8 cellular contexts compared by ENCODE assay signal in the genomic region with DNA sequence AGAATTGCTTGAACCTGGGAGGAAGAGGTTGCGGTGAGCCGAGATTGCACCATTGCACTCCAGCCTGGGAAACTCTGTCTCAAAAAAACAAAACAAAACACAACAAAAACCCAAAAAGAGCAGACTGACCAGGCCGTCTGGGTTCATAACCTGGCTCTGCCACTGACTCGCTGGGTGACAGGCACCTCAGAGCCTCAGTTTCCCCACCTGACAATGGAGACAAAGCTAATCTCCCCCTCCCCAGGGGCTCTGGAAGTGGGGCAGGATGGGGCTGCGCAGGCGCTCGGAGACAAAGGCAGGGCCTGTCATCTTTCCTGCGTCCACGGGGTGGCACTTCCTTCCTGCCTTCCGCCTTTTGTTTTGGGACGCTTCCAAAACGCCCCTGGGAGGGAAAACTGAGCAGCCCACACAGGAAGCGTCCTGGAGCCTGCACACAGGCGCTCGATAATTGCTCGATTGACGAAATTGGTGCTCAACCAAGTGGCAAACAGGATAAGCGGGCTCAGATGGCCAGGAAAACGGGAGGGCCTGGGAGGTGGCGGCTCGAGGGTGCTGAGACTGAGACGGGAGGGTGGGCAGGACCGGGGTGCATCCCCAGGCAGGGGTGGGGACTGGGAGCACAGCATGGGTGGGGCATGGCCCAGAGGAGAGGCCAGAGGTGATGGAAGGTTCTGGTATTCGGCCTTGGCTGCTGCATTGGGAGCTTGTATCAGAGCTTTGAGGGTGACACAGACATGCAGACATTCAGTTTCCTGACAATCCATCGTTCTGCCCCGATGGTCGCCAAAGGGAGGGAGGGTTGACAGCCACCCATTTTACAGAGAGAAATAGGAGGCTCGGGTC. TPM values are rescaled to one million over a fixed set of nuclear protein-coding genes. Genes with fewer than 3 reads are reported as not detected.
A peak's percentile ranks its signal among the peaks of the same experiment; 100 is the strongest.
DNase-seq lines count a peak whose midpoint lies in the region; ATAC-seq, FAIRE-seq and TF ChIP-seq lines count a peak whose summit lies in the region.

No MANE protein-coding gene starts in this region.

- POLR2A ChIA-PET in RWPE1 (lab: Yijun Ruan, JAX; ENCODE audit: low non-redundant PET) = interaction anchor here (0.6 kb wide), 1 partner anchor 52 kb away, joined by 3 read pairs; no protein-coding TSS in a partner anchor
- POLR2A ChIA-PET in naive thymus-derived CD8-positive, alpha-beta T cell (lab: Charles Lee) = interaction anchor here (0.6 to 0.7 kb wide), 3 partner anchors 9 to 16 kb away, joined by 3 to 5 read pairs (median 4); no protein-coding TSS in a partner anchor

- H3K4me1 Mint-ChIP-seq in naive thymus-derived CD8-positive, alpha-beta T cell = peaks cover 2 to 11% (median 10%) of the 10 kb centered on the region in 4 donors

- H3K4me1 ChIP-seq in subcutaneous abdominal adipose tissue (ENCODE audit: control insufficient read depth in 5 of 5, insufficient read depth in 5 of 5, low read length in 5 of 5) = peaks cover 9 to 48% (median 40%) of the 10 kb centered on the region in 5 donors

- DNase-seq in D721Med (ENCODE audit: insufficient read length, low spot score) (peak; percentile 75), RWPE1 (ENCODE audit: low spot score) (peak; percentile 82), fibroblast of the conjunctiva (ENCODE audit: low read depth) (peak; percentile 85)
- peak; percentile 17 for DNase-seq in activated gamma-delta T cell treated with anti-CD3 and anti-CD28 coated beads, Interleukin-2, amount 50 U/mL, for 16 hours (ENCODE audit: low read depth)
- DNase-seq in naive thymus-derived CD8-positive, alpha-beta T cell = peak; percentile 35 to 79 (median 48)

- TF ChIP-seq CTCF in D721Med (IDR thresholded peaks at IDR 0.05; ENCODE audit: insufficient read depth, missing control alignments) (peak; percentile 73), LNCAP (IDR thresholded peaks at IDR 0.05) (peak; percentile 73), RWPE1 (conservative IDR thresholded peaks at IDR 0.05; ENCODE audit: low read depth) (peak; percentile 85)

- H3K9ac ChIP-seq in subcutaneous abdominal adipose tissue (ENCODE audit: low read length in 5 of 5) = peak overlapping the region in 4 of 5 donors; percentile 13 to 62 (median 53)

- peak overlapping the region in 8 of 10 donors; percentile 28 to 86 (median 66) for H3K27ac Mint-ChIP-seq in naive thymus-derived CD8-positive, alpha-beta T cell

- H3K9me3 ChIP-seq in subcutaneous abdominal adipose tissue (ENCODE audit: control insufficient read depth in 5 of 5, low read length in 5 of 5) = no peaks in the 10 kb centered on the region

- peaks cover 0 to 1% (median 0%) of the 10 kb centered on the region in 9 donors for H3K9me3 Mint-ChIP-seq in naive thymus-derived CD8-positive, alpha-beta T cell

- CTCF ChIA-PET in RWPE1 (lab: Yijun Ruan, JAX) = interaction anchor here (0.6 to 1.7 kb wide), 13 partner anchors 12 to 156 kb away, joined by 3 to 5 read pairs (median 4); no protein-coding TSS in a partner anchor

- H3K36me3 Mint-ChIP-seq in naive thymus-derived CD8-positive, alpha-beta T cell = peaks cover 0 to under 1% (median 0%) of the 10 kb centered on the region in 3 donors

- H3K27me3 ChIP-seq in subcutaneous abdominal adipose tissue (ENCODE audit: control insufficient read depth in 5 of 5, insufficient read depth in 4 of 5, low read length in 5 of 5) = no peaks in the 10 kb centered on the region

- peak overlapping the region; percentile 32 to 57 (median 50) for H3K4me3 ChIP-seq in subcutaneous abdominal adipose tissue (ENCODE audit: low read depth in 1 of 5, low read length in 5 of 5)

- H3K27me3 Mint-ChIP-seq in naive thymus-derived CD8-positive, alpha-beta T cell = peaks cover 0 to 4% (median 0%) of the 10 kb centered on the region in 5 donors

- H3K36me3 ChIP-seq in subcutaneous abdominal adipose tissue (ENCODE audit: control insufficient read depth in 5 of 5, insufficient read depth in 5 of 5, low read length in 5 of 5) = peaks cover 0 to 5% (median 3%) of the 10 kb centered on the region in 5 donors

- peak overlapping the region; percentile 100 for H3K27ac ChIP-seq in RWPE1
- H3K27ac ChIP-seq in subcutaneous abdominal adipose tissue (ENCODE audit: low read depth, low read length) = peak overlapping the region; percentile 75

- ATAC-seq in naive thymus-derived CD8-positive, alpha-beta T cell = peak; percentile 77 to 84
- ATAC-seq in HG02763 (IDR thresholded peaks at IDR 0.05; ENCODE audit: unreplicated experiment) = no peak

- H3K4me3 Mint-ChIP-seq in naive thymus-derived CD8-positive, alpha-beta T cell = peak overlapping the region; percentile 79 to 90 (median 85)

- no peak for FAIRE-seq in D721Med (lab: Jason Lieb, UNC)

RNA-seq across cellular contexts. Expression of a gene that starts 17.8 kb away (rescaled TPM):
- total RNA-seq in naive thymus-derived CD8-positive, alpha-beta T cell = 1 to 10 TPM; 1.5 to 1.7 TPM
- under 1 TPM in 2 of 3 donors, not detected in 1; 0.16 to 0.47 TPM for polyA plus RNA-seq in naive thymus-derived CD8-positive, alpha-beta T cell

RNA-seq across cellular contexts. Expression of a gene that starts 48.5 kb away (rescaled TPM):
- 10 to 100 TPM; 17.8 to 22.8 TPM for total RNA-seq in naive thymus-derived CD8-positive, alpha-beta T cell
- 1 to 10 TPM; 3.2 to 7.7 (median 7.1) TPM for polyA plus RNA-seq in naive thymus-derived CD8-positive, alpha-beta T cell

RNA-seq across cellular contexts. Expression of a gene that starts 59.6 kb away (rescaled TPM):
- total RNA-seq in naive thymus-derived CD8-positive, alpha-beta T cell = under 1 TPM; 0.23 to 0.36 TPM
- not detected for polyA plus RNA-seq in naive thymus-derived CD8-positive, alpha-beta T cell

Comparison
In these comparisons a context has a peak if more than half of its experiments do, and no peak if none do; other contexts are left out.
1. DNase-seq: peak in every context shown above with its lines; median percentile 85 in fibroblast of the conjunctiva; 82 in RWPE1; 75 in D721Med; 48 in naive thymus-derived CD8-positive, alpha-beta T cell; 17 in activated gamma-delta T cell treated with anti-CD3 and anti-CD28 coated beads, Interleukin-2, amount 50 U/mL, for 16 hours.